ENCODE assay signal across 8 cellular contexts in the genomic region with DNA sequence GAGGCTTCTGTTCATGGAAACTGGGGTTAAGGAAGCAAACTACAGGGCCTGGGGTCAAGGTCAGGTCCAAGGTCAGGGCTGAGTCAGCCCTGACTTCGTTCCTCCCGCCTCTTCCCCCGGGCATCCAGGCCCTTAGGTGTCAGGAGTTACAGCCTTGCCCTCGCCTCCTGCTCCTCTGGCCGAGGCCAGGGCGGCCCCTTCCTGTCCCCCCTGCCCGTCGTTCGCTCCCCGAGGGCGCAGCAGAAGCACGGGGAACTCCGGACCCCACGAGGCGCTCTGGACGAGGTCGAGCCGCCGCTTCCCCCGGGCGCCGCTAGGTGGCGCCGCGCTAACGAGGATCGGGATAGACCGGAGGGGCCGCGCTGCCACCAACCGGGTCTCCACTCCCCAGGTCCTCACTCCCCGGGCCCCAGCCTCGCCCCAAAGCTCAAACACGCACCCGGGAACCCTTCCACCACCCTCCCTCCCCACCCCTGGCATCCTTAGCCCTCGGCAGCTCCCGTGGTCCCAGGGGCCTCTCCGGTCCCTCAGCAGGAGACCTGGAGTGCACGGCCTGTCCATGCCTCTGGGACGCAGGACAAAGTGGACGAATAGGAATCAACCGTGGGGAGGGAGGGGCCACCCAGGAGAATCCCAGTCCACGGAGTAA. TPM values are rescaled to one million over a fixed set of nuclear protein-coding genes. Genes with fewer than 3 reads are reported as not detected.
A peak's percentile ranks its signal among the peaks of the same experiment; 100 is the strongest.
DNase-seq lines count a peak whose midpoint lies in the region; ATAC-seq and TF ChIP-seq lines count a peak whose summit lies in the region.

No MANE protein-coding gene starts in this region.

- ATAC-seq in HG02970 (IDR thresholded peaks at IDR 0.05; ENCODE audit: low FRiP score, unreplicated experiment) = peak; percentile 72
- ATAC-seq in GM21367 (IDR thresholded peaks at IDR 0.05; ENCODE audit: unreplicated experiment) = no peak

- H3K4me3 ChIP-seq in epithelial cell of esophagus (ENCODE audit: low read length) = no peak overlapping the region

- peak; percentile 69 for TF ChIP-seq CTCF in epithelial cell of esophagus (IDR thresholded peaks at IDR 0.05; ENCODE audit: insufficient read depth, low read depth, low read length, missing control alignments)

- peak; percentile 37 for DNase-seq in GF-D8 (lab: John Stamatoyannopoulos, UW)
- DNase-seq in NOMO-1 treated with DMSO at 0.1 percent for 48 hours (lab: John Stamatoyannopoulos, UW; ENCODE audit: unreplicated experiment) = peak; percentile 62
- peak; percentile 19 for DNase-seq in activated CD8-positive, alpha-beta memory T cell treated with anti-CD3 and anti-CD28 coated beads, Interleukin-2, amount 50 U/mL, for 1 hour (ENCODE audit: extremely low read depth)
- peak; percentile 57 for DNase-seq in epithelial cell of esophagus (ENCODE audit: low read depth)
- DNase-seq in mucosa of gallbladder (ENCODE audit: low spot score) = peak; percentile 80
- DNase-seq in stimulated activated CD8-positive, alpha-beta memory T cell treated with anti-CD3 and anti-CD28 coated beads, Interleukin-4, amount 100 ng/mL, for 48 hours = peak; percentile 93

RNA-seq across cellular contexts. Expression of a gene that starts 59.2 kb away (rescaled TPM):
- total RNA-seq in mucosa of gallbladder = not detected

Comparison
In these comparisons a context has a peak if more than half of its experiments do, and no peak if none do; other contexts are left out.
1. DNase-seq: peak in every context shown above with its lines; median percentile 93 in stimulated activated CD8-positive, alpha-beta memory T cell treated with anti-CD3 and anti-CD28 coated beads, Interleukin-4, amount 100 ng/mL, for 48 hours; 80 in mucosa of gallbladder; 62 in NOMO-1 treated with DMSO at 0.1 percent for 48 hours; 57 in epithelial cell of esophagus; 37 in GF-D8; 19 in activated CD8-positive, alpha-beta memory T cell treated with anti-CD3 and anti-CD28 coated beads, Interleukin-2, amount 50 U/mL, for 1 hour.